ENCODE assay signal across 18 cellular contexts in the genomic region with DNA sequence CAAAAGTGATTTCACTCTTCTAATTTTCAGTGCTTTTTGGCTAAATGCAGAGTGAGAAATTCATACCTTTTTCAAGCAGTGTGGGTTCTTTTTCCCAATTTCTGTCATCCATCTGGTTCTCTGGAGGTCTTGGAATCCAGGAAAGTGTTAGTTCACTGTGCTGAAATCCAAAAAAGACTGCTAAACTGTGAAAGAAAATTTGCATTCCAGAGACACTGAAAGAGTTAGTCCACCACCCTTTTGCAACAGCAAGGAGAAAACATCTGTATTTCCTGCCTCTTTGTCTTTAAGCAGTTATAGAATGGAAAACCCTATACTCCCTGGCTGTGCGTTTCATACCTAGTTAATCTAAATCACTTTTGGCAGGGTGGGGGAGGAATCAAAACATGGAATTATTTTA.
A peak's percentile ranks its signal among the peaks of the same experiment; 100 is the strongest.
DNase-seq lines count a peak whose midpoint lies in the region; ATAC-seq and TF ChIP-seq lines count a peak whose summit lies in the region.
"Had no signal": no experiment of that assay in that cellular context is flagged by ENCODE, and none has a peak within 500 bp of the region (broad histone marks: within the 10 kb centered on the region; RNA-seq: fewer than 3 reads in every experiment).

No MANE protein-coding gene starts in this region.

- no peak overlapping the region for H3K27ac Mint-ChIP-seq in mesothelial cell of epicardium
- H3K27ac Mint-ChIP-seq: activated naive CD8-positive, alpha-beta T cell treated with anti-CD3 and anti-CD28 coated beads, Interleukin-2, amount 50 U/mL, for 24 hours; stimulated activated naive B cell treated with anti-CD40 and anti-IgM and Interleukin-4, amounts not matched to agents 10 μg/mL and 1 μg/mL and 100 μg/mL, for 72 hours had no signal

- H3K4me1 ChIP-seq in SJSA1 (replicated peaks) = peaks cover 4% of the 10 kb centered on the region
- H3K4me1 ChIP-seq in esophagus squamous epithelium = peaks cover 9 to 43% (median 30%) of the 10 kb centered on the region in 3 donors
- H3K4me1 ChIP-seq in left lung = no peaks in the 10 kb centered on the region
- H3K4me1 ChIP-seq: prostate gland had no signal

- peaks cover 15% of the 10 kb centered on the region for H3K4me1 Mint-ChIP-seq in mesothelial cell of epicardium
- H3K4me1 Mint-ChIP-seq: activated naive CD8-positive, alpha-beta T cell treated with anti-CD3 and anti-CD28 coated beads, Interleukin-2, amount 50 U/mL, for 24 hours; stimulated activated naive B cell treated with anti-CD40 and anti-IgM and Interleukin-4, amounts not matched to agents 10 μg/mL and 1 μg/mL and 100 μg/mL, for 72 hours had no signal

- H3K9me3 Mint-ChIP-seq in mesothelial cell of epicardium = no peaks in the 10 kb centered on the region
- H3K9me3 Mint-ChIP-seq: activated naive CD8-positive, alpha-beta T cell treated with anti-CD3 and anti-CD28 coated beads, Interleukin-2, amount 50 U/mL, for 24 hours had no signal

- H3K36me3 Mint-ChIP-seq in mesothelial cell of epicardium = no peaks in the 10 kb centered on the region

- no peaks in the 10 kb centered on the region for H3K27me3 Mint-ChIP-seq in mesothelial cell of epicardium (ENCODE audit: low read depth)
- H3K27me3 Mint-ChIP-seq: activated naive CD8-positive, alpha-beta T cell treated with anti-CD3 and anti-CD28 coated beads, Interleukin-2, amount 50 U/mL, for 24 hours; stimulated activated naive B cell treated with anti-CD40 and anti-IgM and Interleukin-4, amounts not matched to agents 10 μg/mL and 1 μg/mL and 100 μg/mL, for 72 hours had no signal

- intact Hi-C loops in esophagus squamous epithelium (cut with DNase I) = no loop called here
- intact Hi-C loops in left lung (cut with DNase I) = no loop called here

- peaks cover 9% of the 10 kb centered on the region; the same call in 1 of the 2 replicates for H3K36me3 ChIP-seq in SJSA1
- no peaks in the 10 kb centered on the region for H3K36me3 ChIP-seq in esophagus squamous epithelium
- no peaks in the 10 kb centered on the region for H3K36me3 ChIP-seq in left lung
- H3K36me3 ChIP-seq: prostate gland had no signal

- H3K4me3 ChIP-seq in SJSA1 = no peak overlapping the region
- H3K4me3 ChIP-seq in esophagus squamous epithelium = no peak overlapping the region
- no peak overlapping the region for H3K4me3 ChIP-seq in left lung
- H3K4me3 ChIP-seq: prostate gland had no signal

- TF ChIP-seq CTCF in esophagus squamous epithelium (IDR thresholded peaks at IDR 0.05) (no peak), left lung (IDR thresholded peaks at IDR 0.05) (no peak), mesothelial cell of epicardium (IDR thresholded peaks at IDR 0.05; ENCODE audit: unreplicated experiment) (no peak)

- whole genome bisulfite sequencing in esophagus squamous epithelium, 2 donors = 14 to 25% methylated on average over 1 of the region's 1 CpG

- no peak overlapping the region for H3K4me3 Mint-ChIP-seq in mesothelial cell of epicardium
- H3K4me3 Mint-ChIP-seq: activated naive CD8-positive, alpha-beta T cell treated with anti-CD3 and anti-CD28 coated beads, Interleukin-2, amount 50 U/mL, for 24 hours; CD14-positive monocyte; stimulated activated naive B cell treated with anti-CD40 and anti-IgM and Interleukin-4, amounts not matched to agents 10 μg/mL and 1 μg/mL and 100 μg/mL, for 72 hours had no signal

- ATAC-seq in left lung (peak; percentile 24), HG03439 (IDR thresholded peaks at IDR 0.05; ENCODE audit: unreplicated experiment) (no peak), GM21528 (IDR thresholded peaks at IDR 0.05; ENCODE audit: low FRiP score, unreplicated experiment) (no peak), HG03378 (IDR thresholded peaks at IDR 0.05; ENCODE audit: unreplicated experiment) (no peak)
- ATAC-seq: activated naive CD8-positive, alpha-beta T cell treated with anti-CD3 and anti-CD28 coated beads, Interleukin-2, amount 50 U/mL, for 24 hours; stimulated activated naive B cell treated with anti-CD40 and anti-IgM and Interleukin-4, amounts not matched to agents 10 μg/mL and 1 μg/mL and 100 μg/mL, for 72 hours had no signal

- H3K27ac ChIP-seq in SJSA1 = 0 out of 2 replicates have a peak overlapping the region, but pooled peaks have one; percentile 13
- peak overlapping the region; percentile 61 to 80 (median 76) for H3K27ac ChIP-seq in esophagus squamous epithelium
- H3K27ac ChIP-seq in left lung = no peak overlapping the region
- H3K27ac ChIP-seq in temporal lobe (ENCODE audit: low read depth, low read length) = peak overlapping the region; percentile 72
- H3K27ac ChIP-seq: prostate gland had no signal

- no peak for TF ChIP-seq POLR2A in esophagus squamous epithelium (IDR thresholded peaks at IDR 0.05)

- H3K9me3 ChIP-seq in SJSA1 (replicated peaks) = no peaks in the 10 kb centered on the region
- no peaks in the 10 kb centered on the region for H3K9me3 ChIP-seq in esophagus squamous epithelium
- H3K9me3 ChIP-seq in left lung = no peaks in the 10 kb centered on the region
- H3K9me3 ChIP-seq: prostate gland had no signal

- DNase-seq in SJSA1 (ENCODE audit: low read depth in 1 of 2, low spot score in 2 of 2) = no peak
- no peak for DNase-seq in esophagus squamous epithelium (lab: John Stamatoyannopoulos, UW)
- no peak for DNase-seq in left lung
- no peak for DNase-seq in mesothelial cell of epicardium (ENCODE audit: low spot score in 2 of 2, unreplicated experiment in 2 of 2)
- DNase-seq: activated naive CD8-positive, alpha-beta T cell treated with anti-CD3 and anti-CD28 coated beads, Interleukin-2, amount 50 U/mL, for 24 hours; effector memory CD4-positive, alpha-beta T cell; EL; GOT3; NCI-H2029; NCI-H774; stimulated activated CD4-positive, alpha-beta T cell treated with anti-CD3 and anti-CD28 coated beads, Interleukin-4, amount 100 ng/mL, for 4 hours; stimulated activated naive B cell treated with anti-CD40 and anti-IgM and Interleukin-4, amounts not matched to agents 10 μg/mL and 1 μg/mL and 100 μg/mL, for 72 hours had no signal

- no peaks in the 10 kb centered on the region for H3K27me3 ChIP-seq in SJSA1 (replicated peaks)
- no peaks in the 10 kb centered on the region for H3K27me3 ChIP-seq in esophagus squamous epithelium
- H3K27me3 ChIP-seq in left lung = no peaks in the 10 kb centered on the region

Comparison
In these comparisons a context has a peak if more than half of its experiments do, and no peak if none do; other contexts are left out.
1. H3K27ac ChIP-seq: peak in SJSA1 (single experiment), esophagus squamous epithelium (4 of 4) and temporal lobe (single experiment); none in left lung (0 of 2).